18 cellular contexts compared by ENCODE assay signal in genomic region chr1:93358293-93358692, GRCh38. TPM values are rescaled to one million over a fixed set of nuclear protein-coding genes. Genes with fewer than 3 reads are reported as not detected.
DNase-seq lines count a peak whose midpoint lies in the region; ATAC-seq and TF ChIP-seq lines count a peak whose summit lies in the region.
"Had no signal": no experiment of that assay in that cellular context is flagged by ENCODE, and none has a peak within 500 bp of the region (broad histone marks: within the 10 kb centered on the region; RNA-seq: fewer than 3 reads in every experiment).

No MANE protein-coding gene starts in this region.

- no peak overlapping the region for H4K91ac ChIP-seq in mesenchymal stem cell (ENCODE audit: low read length)

- H3K4me1 Mint-ChIP-seq in CD4-positive, alpha-beta memory T cell, result peaks cover 36 to 71% (median 53%) of the 10 kb centered on the region in 4 donors
- peaks cover 50% of the 10 kb centered on the region for H3K4me1 Mint-ChIP-seq in HFFc6 (ENCODE audit: low read depth)
- peaks cover 39% of the 10 kb centered on the region for H3K4me1 Mint-ChIP-seq in T-helper 17 cell

- H3K4me2 ChIP-seq in mesenchymal stem cell (ENCODE audit: low read length, poor library complexity, severe bottlenecking), result no peak overlapping the region
- H3K4me2 ChIP-seq: BLaER1, hepatocyte had no signal

- no peaks in the 10 kb centered on the region for H3K9me3 ChIP-seq in CD4-positive, alpha-beta memory T cell (ENCODE audit: control insufficient read depth in 1 of 2, low read length in 2 of 2)
- H3K9me3 ChIP-seq in T-helper 17 cell (ENCODE audit: control insufficient read depth, low read length, poor library complexity, severe bottlenecking), result no peaks in the 10 kb centered on the region
- H3K9me3 ChIP-seq in mesenchymal stem cell (ENCODE audit: control insufficient read depth, low read length), result no peaks in the 10 kb centered on the region
- no peaks in the 10 kb centered on the region for H3K9me3 ChIP-seq in esophagus squamous epithelium
- H3K9me3 ChIP-seq: BLaER1, HAP-1, stomach had no signal

- H3K36me3 ChIP-seq in CD4-positive, alpha-beta memory T cell (ENCODE audit: insufficient read depth, low read length), result peaks cover 29% of the 10 kb centered on the region
- peaks cover 12 to 81% of the 10 kb centered on the region in 2 experiments for H3K36me3 ChIP-seq in mesenchymal stem cell (ENCODE audit: control insufficient read depth in 1 of 2, insufficient read depth in 2 of 2, low read depth in 1 of 2, low read length in 2 of 2)
- H3K36me3 ChIP-seq in esophagus squamous epithelium, result peaks cover 0 to 86% (median 8%) of the 10 kb centered on the region in 3 donors

- no peak overlapping the region for H3K18ac ChIP-seq in mesenchymal stem cell (ENCODE audit: low read depth in 1 of 2, low read length in 2 of 2)

- no peaks in the 10 kb centered on the region for H3K27me3 Mint-ChIP-seq in CD4-positive, alpha-beta memory T cell
- no peaks in the 10 kb centered on the region; the same call in 1 of the 2 replicates for H3K27me3 Mint-ChIP-seq in HFFc6 (ENCODE audit: insufficient read depth)
- no peaks in the 10 kb centered on the region for H3K27me3 Mint-ChIP-seq in T-helper 17 cell
- H3K27me3 Mint-ChIP-seq: activated B cell treated with CpG ODN at 0.5 μM for 24 hours, progenitor cell of endocrine pancreas had no signal

- peaks cover 7% of the 10 kb centered on the region for H3K79me1 ChIP-seq in mesenchymal stem cell (replicated peaks; ENCODE audit: low read length, poor library complexity, severe bottlenecking)

- peak overlapping the region in 4 of 7 donors; percentile 13 to 70 (median 30) for H3K27ac Mint-ChIP-seq in CD4-positive, alpha-beta memory T cell
- peak overlapping the region; percentile 4; the same call in 1 of the 2 replicates for H3K27ac Mint-ChIP-seq in HFFc6
- H3K27ac Mint-ChIP-seq in T-helper 17 cell, result peak overlapping the region; percentile 74
- H3K27ac Mint-ChIP-seq: activated B cell treated with CpG ODN at 0.5 μM for 24 hours, progenitor cell of endocrine pancreas had no signal

- H3K23ac ChIP-seq in mesenchymal stem cell (ENCODE audit: low read length in 2 of 2), result no peak overlapping the region

- peaks cover 74% of the 10 kb centered on the region for H3K4me1 ChIP-seq in CD4-positive, alpha-beta memory T cell (ENCODE audit: insufficient read depth, low read length)
- H3K4me1 ChIP-seq in mesenchymal stem cell (ENCODE audit: control insufficient read depth, insufficient read depth, low read depth, low read length), result peaks cover 1% of the 10 kb centered on the region
- peaks cover 0 to 56% (median 5%) of the 10 kb centered on the region in 3 donors for H3K4me1 ChIP-seq in esophagus squamous epithelium

- H2BK12ac ChIP-seq in mesenchymal stem cell (ENCODE audit: low read length in 2 of 2), result no peak overlapping the region

- H2AK5ac ChIP-seq in mesenchymal stem cell (ENCODE audit: low read length, severe bottlenecking), result no peak overlapping the region

- ATAC-seq in T-helper 17 cell (no peak), HG03521 (IDR thresholded peaks at IDR 0.05; ENCODE audit: unreplicated experiment) (no peak), esophagus mucosa (no peak)
- ATAC-seq: left colon, Panc1 had no signal

- no peak overlapping the region for H3K4ac ChIP-seq in mesenchymal stem cell (ENCODE audit: low read depth in 1 of 2, low read length in 2 of 2)

- no peak overlapping the region for H3K14ac ChIP-seq in mesenchymal stem cell (ENCODE audit: low read length in 2 of 2)

- H4K8ac ChIP-seq in mesenchymal stem cell (ENCODE audit: low read length), result peak overlapping the region; percentile 23

- 95% methylated on average over 6 of the region's 6 CpGs for WGBS in mesenchymal stem cell
- whole genome bisulfite sequencing in esophagus squamous epithelium, 2 donors, result 87 to 88% methylated on average over 6 of the region's 6 CpGs

- TF ChIP-seq POLR2A in esophagus squamous epithelium (IDR thresholded peaks at IDR 0.05), result no peak

- no peak for DNase-seq in CD4-positive, alpha-beta memory T cell
- no peak for DNase-seq in HFFc6
- DNase-seq in T-helper 17 cell, result no peak
- DNase-seq in mesenchymal stem cell, result no peak
- no peak for DNase-seq in esophagus squamous epithelium (lab: John Stamatoyannopoulos, UW)
- DNase-seq: activated B cell treated with CpG ODN at 0.5 μM for 24 hours; activated CD8-positive, alpha-beta memory T cell treated with anti-CD3 and anti-CD28 coated beads, Interleukin-2, amount 50 U/mL, for 48 hours; left colon; NCI-H1694 treated with DMSO at 0.1 percent for 48 hours; NCI-H446 treated with DMSO at 0.1 percent for 48 hours; stomach had no signal

- no peak overlapping the region for H2AFZ ChIP-seq in mesenchymal stem cell (ENCODE audit: low read depth, low read length)
- H2AFZ ChIP-seq: hepatocyte had no signal

- H2BK5ac ChIP-seq in mesenchymal stem cell (ENCODE audit: low read depth, low read length, poor library complexity, severe bottlenecking), result no peak overlapping the region

- H3K36me3 Mint-ChIP-seq in CD4-positive, alpha-beta memory T cell, result peaks cover 64 to 78% of the 10 kb centered on the region in 2 donors
- peaks cover 41% of the 10 kb centered on the region for H3K36me3 Mint-ChIP-seq in HFFc6 (ENCODE audit: low read depth)
- H3K36me3 Mint-ChIP-seq in T-helper 17 cell (ENCODE audit: low read depth), result peaks cover 22% of the 10 kb centered on the region

- no peak overlapping the region for H2BK15ac ChIP-seq in mesenchymal stem cell (ENCODE audit: low read depth, poor library complexity, severe bottlenecking)

- H2BK120ac ChIP-seq in mesenchymal stem cell (ENCODE audit: low read depth, low read length), result no peak overlapping the region

- CTCF ChIA-PET in CD4-positive, alpha-beta memory T cell (lab: Charles Lee; ENCODE audit: partially characterized antibody), result interaction anchor here (3.4 kb wide), 1 partner anchor 54 kb away, joined by 14 read pairs; no protein-coding TSS in a partner anchor

- H3K9ac ChIP-seq in mesenchymal stem cell (ENCODE audit: low read length), result no peak overlapping the region
- H3K9ac ChIP-seq: BLaER1 had no signal

- H3K27me3 ChIP-seq in CD4-positive, alpha-beta memory T cell (ENCODE audit: insufficient read depth, low read length), result no peaks in the 10 kb centered on the region
- H3K27me3 ChIP-seq in mesenchymal stem cell (ENCODE audit: control insufficient read depth in 1 of 2, insufficient read depth in 1 of 2, low read length in 2 of 2) (no peaks in the 10 kb centered on the region), esophagus squamous epithelium (no peaks in the 10 kb centered on the region)
- H3K27me3 ChIP-seq: BLaER1, hepatocyte, stomach had no signal

- POLR2A ChIA-PET in CD4-positive, alpha-beta memory T cell (lab: Charles Lee; ENCODE audit: partially characterized antibody), result interaction anchor here (1.1 kb wide), 1 partner anchor 280 kb away, joined by 4 read pairs; the partner anchor contains the start of gene MTF2

- H3K9me3 Mint-ChIP-seq in CD4-positive, alpha-beta memory T cell, result no peaks in the 10 kb centered on the region
- no peaks in the 10 kb centered on the region for H3K9me3 Mint-ChIP-seq in HFFc6
- H3K9me3 Mint-ChIP-seq: activated B cell treated with CpG ODN at 0.5 μM for 24 hours had no signal

- no peak overlapping the region for H3K4me3 ChIP-seq in CD4-positive, alpha-beta memory T cell (ENCODE audit: low read length in 2 of 2)
- H3K4me3 ChIP-seq in mesenchymal stem cell (ENCODE audit: insufficient read depth in 1 of 2, low read depth in 1 of 2, low read length in 2 of 2), result no peak overlapping the region
- H3K4me3 ChIP-seq in esophagus squamous epithelium, result no peak overlapping the region
- H3K4me3 ChIP-seq: BLaER1, HAP-1, hepatocyte, stomach had no signal

- peak overlapping the region in 4 of 8 donors; percentile 1 to 27 (median 19) for H3K4me3 Mint-ChIP-seq in CD4-positive, alpha-beta memory T cell
- no peak overlapping the region for H3K4me3 Mint-ChIP-seq in HFFc6
- H3K4me3 Mint-ChIP-seq in T-helper 17 cell, result peak overlapping the region; percentile 34
- H3K4me3 Mint-ChIP-seq: activated B cell treated with CpG ODN at 0.5 μM for 24 hours had no signal

- intact Hi-C loops in CD4-positive, alpha-beta memory T cell (cut with micrococcal nuclease), result no loop called here
- intact Hi-C loops in esophagus squamous epithelium (cut with DNase I), result no loop called here

- no peak overlapping the region for H3K27ac ChIP-seq in CD4-positive, alpha-beta memory T cell (ENCODE audit: low read depth, low read length)
- H3K27ac ChIP-seq in mesenchymal stem cell (ENCODE audit: low read length, poor library complexity, severe bottlenecking), result no peak overlapping the region
- no peak overlapping the region for H3K27ac ChIP-seq in esophagus squamous epithelium
- H3K27ac ChIP-seq: BLaER1, hepatocyte had no signal

- TF ChIP-seq CTCF in HFFc6 (IDR thresholded peaks at IDR 0.05) (no peak), esophagus squamous epithelium (IDR thresholded peaks at IDR 0.05) (no peak)

RNA-seq across cellular contexts. Expression of gene DR1, which starts 12.6 kb away (rescaled TPM):
- total RNA-seq in CD4-positive, alpha-beta memory T cell, result 10 to 100 TPM; 71.8 to 71.9 TPM
- polyA plus RNA-seq in CD4-positive, alpha-beta memory T cell, result 10 to 100 TPM; 64.0 to 71.8 TPM
- 10 to 100 TPM; 76.8 to 90.8 (median 83.1) TPM for total RNA-seq in HFFc6 (2021; fragmentation: NEBNext Ultra II Directional; extraction: Animal tissue kit (Norgen Biotek cat#: 25700))
- total RNA-seq in T-helper 17 cell (10 to 100 TPM; 58.9 to 75.1 TPM), esophagus squamous epithelium (10 to 100 TPM; 22.1 to 44.9 (median 37.8) TPM), esophagus mucosa (42.9 TPM)
- 38.2 TPM for polyA plus RNA-seq in mesenchymal stem cell (2013, experiment 1 of 2)
- polyA plus RNA-seq in mesenchymal stem cell (2013, experiment 2 of 2), result 41.3 TPM

Comparison
In these comparisons a context has a peak if more than half of its experiments do, and no peak if none do; other contexts are left out.
1. H3K27ac Mint-ChIP-seq: peak in every context shown above with its lines; median percentile 74 in T-helper 17 cell; 30 in CD4-positive, alpha-beta memory T cell; 4 in HFFc6.